1 cellular context compared by ENCODE assay signal in genomic region chr2:219045937-219046550, GRCh38.
A peak's percentile ranks its signal among the peaks of the same experiment; 100 is the strongest.
TF ChIP-seq lines count a peak whose summit lies in the region.

No MANE protein-coding gene starts in this region.

TF ChIP-seq in HepG2, 621 proteins besides CTCF, POLR2A, EP300 and RAD21 (continued from another document and continues in another):
- TF ChIP-seq PRDM10 (CRISPR knock-in tag; IDR thresholded peaks at IDR 0.05; ENCODE audit: low read depth): no peak
- TF ChIP-seq BCLAF1 (IDR thresholded peaks at IDR 0.05): no peak
- TF ChIP-seq CSRNP2 (CRISPR knock-in tag; conservative IDR thresholded peaks at IDR 0.05; ENCODE audit: low read depth): 0 out of 2 replicates have a peak, but pooled peaks have one; percentile 36
- no peak for TF ChIP-seq ZNF496 (CRISPR knock-in tag; IDR thresholded peaks at IDR 0.05; ENCODE audit: insufficient replicate concordance)
- TF ChIP-seq SP140L (CRISPR knock-in tag; IDR thresholded peaks at IDR 0.05; ENCODE audit: borderline replicate concordance): peak; percentile 83; the same call in 1 of the 2 replicates
- peak; percentile 98 for TF ChIP-seq TSC22D2 (CRISPR knock-in tag; IDR thresholded peaks at IDR 0.05; ENCODE audit: borderline replicate concordance)
- 0 out of 2 replicates have a peak, but pooled peaks have one; percentile 54 for TF ChIP-seq ZNF275 (CRISPR knock-in tag; IDR thresholded peaks at IDR 0.05; ENCODE audit: borderline replicate concordance)
- no peak for TF ChIP-seq CC2D1A (CRISPR knock-in tag; IDR thresholded peaks at IDR 0.05)
- 0 out of 2 replicates have a peak, but pooled peaks have one; percentile 48 for TF ChIP-seq ZC3H13 (CRISPR knock-in tag; IDR thresholded peaks at IDR 0.05)
- TF ChIP-seq TFAP4 (IDR thresholded peaks at IDR 0.05; ENCODE audit: borderline replicate concordance, low read depth): peak; percentile 74; the same call in 1 of the 2 replicates
- TF ChIP-seq MLXIP (CRISPR knock-in tag; IDR thresholded peaks at IDR 0.05; ENCODE audit: borderline replicate concordance): peak; percentile 42; the same call in 1 of the 2 replicates
- peak; percentile 61; the same call in 1 of the 2 replicates for TF ChIP-seq ZNF281 (CRISPR knock-in tag; IDR thresholded peaks at IDR 0.05; ENCODE audit: borderline replicate concordance)
- peak; percentile 54; the same call in 1 of the 2 replicates for TF ChIP-seq ZFP1 (CRISPR knock-in tag; IDR thresholded peaks at IDR 0.05)
- no peak for TF ChIP-seq PAWR (CRISPR knock-in tag; IDR thresholded peaks at IDR 0.05; ENCODE audit: borderline replicate concordance)
- TF ChIP-seq GATAD1 (CRISPR knock-in tag; IDR thresholded peaks at IDR 0.05): 0 out of 2 replicates have a peak, but pooled peaks have one; percentile 44
- peak; percentile 78; the same call in 1 of the 2 replicates for TF ChIP-seq ZNF749 (CRISPR knock-in tag; IDR thresholded peaks at IDR 0.05; ENCODE audit: borderline replicate concordance)
- TF ChIP-seq GMEB1 (CRISPR knock-in tag; IDR thresholded peaks at IDR 0.05; ENCODE audit: borderline replicate concordance): no peak
- TF ChIP-seq ZGPAT (CRISPR knock-in tag; IDR thresholded peaks at IDR 0.05): 0 out of 2 replicates have a peak, but pooled peaks have one; percentile 33
- TF ChIP-seq HMGXB3 (CRISPR knock-in tag; IDR thresholded peaks at IDR 0.05; ENCODE audit: borderline replicate concordance): peak; percentile 83
- TF ChIP-seq DBP (CRISPR knock-in tag; IDR thresholded peaks at IDR 0.05; ENCODE audit: not compliant biosample characterization): peak; percentile 81
- no peak for TF ChIP-seq NR2F6 (IDR thresholded peaks at IDR 0.05)
- 0 out of 2 replicates have a peak, but pooled peaks have one; percentile 30 for TF ChIP-seq NR2F6 (CRISPR knock-in tag; IDR thresholded peaks at IDR 0.05)
